ENCODE assay signal across 24 cellular contexts in genomic region chr15:81032355-81032754, GRCh38.
"Had no signal": no experiment of that assay in that cellular context is flagged by ENCODE, and none has a peak within 500 bp of the region (broad histone marks: within the 10 kb centered on the region; RNA-seq: fewer than 3 reads in every experiment).

No MANE protein-coding gene starts in this region.

- H3K27ac ChIP-seq: KMS-11, RWPE1, SJCRH30 had no signal

- H3K9ac ChIP-seq: KMS-11, SK-N-SH had no signal

- H3K27ac Mint-ChIP-seq: activated CD4-positive, alpha-beta memory T cell treated with anti-CD3 and anti-CD28 coated beads for 36 hours; activated naive CD4-positive, alpha-beta T cell treated with anti-CD3 and anti-CD28 coated beads, Interleukin-2, amount 10 ng/mL, durations not matched to agents 7 days and 5 days; activated naive CD8-positive, alpha-beta T cell treated with anti-CD3 and anti-CD28 coated beads for 36 hours; activated T-helper 2 cell treated with anti-CD3 and anti-CD28 coated beads, Interferon-gamma antibody, Interleukin-2, Interleukin-4, amounts not matched to agents 10 μg/mL and 5 μg/mL and 100 μg/mL, durations not matched to agents 14 hours and 24 hours and 36 hours; WTC11 had no signal

- H3K9me2 ChIP-seq: SK-N-SH had no signal

- H3K36me3 ChIP-seq: SJCRH30 had no signal

- H3K9me3 ChIP-seq: SJCRH30, SK-N-SH had no signal

- DNase-seq: activated CD4-positive, alpha-beta memory T cell treated with anti-CD3 and anti-CD28 coated beads for 36 hours; activated CD4-positive, alpha-beta T cell treated with anti-CD3 and anti-CD28 coated beads for 48 hours; activated CD4-positive, CD25-positive, alpha-beta regulatory T cell treated with anti-CD3 and anti-CD28 coated beads, Interleukin-2, amount 50 U/mL, for 72 hours; activated gamma-delta T cell treated with Interleukin-2 at 50 U/mL for 16 hours; activated naive CD4-positive, alpha-beta T cell treated with anti-CD3 and anti-CD28 coated beads, Interleukin-2, amount 10 ng/mL, durations not matched to agents 7 days and 5 days; activated naive CD8-positive, alpha-beta T cell treated with anti-CD3 and anti-CD28 coated beads for 36 hours; activated T-cell treated with anti-CD3 and anti-CD28 coated beads for 4 hours; activated T-cell treated with anti-CD3 and anti-CD28 coated beads, Interleukin-2, amount 50 U/mL, for 48 hours; NCI-H1092; NCI-H1417; NCI-H1930; NCI-H2171; NCI-H226; NCI-H526; NCI-H82; Right ventricle myocardium superior; SJCRH30; SK-N-SH; T-helper 1 cell had no signal

- H3K4me3 ChIP-seq: SJCRH30 had no signal

- H3K4me3 Mint-ChIP-seq: activated CD4-positive, alpha-beta memory T cell treated with anti-CD3 and anti-CD28 coated beads for 36 hours; activated naive CD4-positive, alpha-beta T cell treated with anti-CD3 and anti-CD28 coated beads, Interleukin-2, amount 10 ng/mL, durations not matched to agents 7 days and 5 days; activated naive CD8-positive, alpha-beta T cell treated with anti-CD3 and anti-CD28 coated beads for 36 hours; WTC11 had no signal

- H3K4me1 ChIP-seq: SJCRH30 had no signal

- H3K27me3 Mint-ChIP-seq: activated CD4-positive, alpha-beta memory T cell treated with anti-CD3 and anti-CD28 coated beads for 36 hours; activated naive CD8-positive, alpha-beta T cell treated with anti-CD3 and anti-CD28 coated beads for 36 hours had no signal

- H3K4me2 ChIP-seq: KMS-11, SK-N-SH had no signal

- ATAC-seq: Panc1, WTC11 had no signal

- H3K27me3 ChIP-seq: SJCRH30 had no signal
